Comparison of ENCODE assay signal across 36 cellular contexts in the genomic region with DNA sequence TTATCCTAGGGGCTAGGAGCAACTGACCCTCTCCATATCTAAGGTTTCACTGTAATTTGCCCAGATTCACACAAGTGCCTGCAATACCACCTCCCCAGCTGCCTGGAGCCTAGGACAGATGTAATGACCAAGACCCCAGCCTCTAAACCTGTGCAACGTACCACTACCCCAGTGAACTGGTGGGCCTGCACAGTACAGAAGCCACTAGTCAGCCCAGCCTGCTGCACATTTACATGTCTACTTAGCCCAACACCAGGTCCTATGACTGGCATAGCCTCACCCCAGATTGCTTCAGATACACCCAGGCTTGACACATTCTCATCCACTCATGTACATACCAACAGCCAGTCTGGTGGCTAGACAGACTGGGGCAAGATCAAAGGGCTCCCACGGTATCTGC.
"Had no signal": no experiment of that assay in that cellular context is flagged by ENCODE, and none has a peak within 500 bp of the region (broad histone marks: within the 10 kb centered on the region; RNA-seq: fewer than 3 reads in every experiment).

No MANE protein-coding gene starts in this region.

- H3K27ac Mint-ChIP-seq: activated CD8-positive, alpha-beta T cell treated with anti-CD3 and anti-CD28 coated beads for 36 hours; activated naive CD8-positive, alpha-beta T cell treated with anti-CD3 and anti-CD28 coated beads, Interleukin-2, amount 10 ng/mL, durations not matched to agents 7 days and 5 days; activated T-cell treated with anti-CD3 and anti-CD28 coated beads, Interleukin-2, amount 50 U/mL, for 72 hours; activated T-helper 17 cell treated with anti-CD3 and anti-CD28 coated beads, Interleukin-2, amount 50 U/mL, for 72 hours; brain had no signal

- H3K36me3 ChIP-seq: adrenal gland, MG63, WERI-Rb-1 had no signal

- H3K27me3 Mint-ChIP-seq: activated CD8-positive, alpha-beta T cell treated with anti-CD3 and anti-CD28 coated beads for 36 hours; activated naive CD8-positive, alpha-beta T cell treated with anti-CD3 and anti-CD28 coated beads, Interleukin-2, amount 10 ng/mL, durations not matched to agents 7 days and 5 days; activated T-helper 17 cell treated with anti-CD3 and anti-CD28 coated beads, Interleukin-2, amount 50 U/mL, for 72 hours; brain had no signal

- ATAC-seq: activated CD8-positive, alpha-beta T cell treated with anti-CD3 and anti-CD28 coated beads for 36 hours; activated T-cell treated with anti-CD3 and anti-CD28 coated beads, Interleukin-2, amount 50 U/mL, for 72 hours; activated T-helper 17 cell treated with anti-CD3 and anti-CD28 coated beads, Interleukin-2, amount 50 U/mL, for 72 hours; Right ventricle myocardium inferior; SK-N-SH treated with all-trans-retinoic acid at 6 μM for 48 hours had no signal

- H3K9me3 ChIP-seq: adrenal gland, MG63 had no signal

- DNase-seq: activated CD4-positive, alpha-beta T cell treated with anti-CD3 and anti-CD28 coated beads for 1 hour; activated CD4-positive, alpha-beta T cell treated with anti-CD3 and anti-CD28 coated beads for 48 hours; activated CD4-positive, CD25-positive, alpha-beta regulatory T cell; activated CD8-positive, alpha-beta T cell treated with anti-CD3 and anti-CD28 coated beads for 36 hours; activated effector memory CD4-positive, alpha-beta T cell treated with anti-CD3 and anti-CD28 coated beads, Interleukin-2, amount 50 U/mL, for 16 hours; activated naive CD4-positive, alpha-beta T cell; activated naive CD4-positive, alpha-beta T cell treated with anti-CD3 and anti-CD28 coated beads, Interleukin-2, amount 50 U/mL, for 16 hours; activated naive CD8-positive, alpha-beta T cell treated with anti-CD3 and anti-CD28 coated beads, Interleukin-2, amount 10 ng/mL, durations not matched to agents 7 days and 5 days; activated T-cell treated with anti-CD3 and anti-CD28 coated beads, Interleukin-2, amount 50 U/mL, for 1 hour; activated T-cell treated with anti-CD3 and anti-CD28 coated beads, Interleukin-2, amount 50 U/mL, for 72 hours; adrenal gland; caudate nucleus; Kasumi-1; KG1; MG63; NCI-H1048; NCI-H1105 treated with DMSO at 0.1 percent for 48 hours; NCI-H1436; NCI-H1694; NCI-H1930; NCI-H2081 treated with DMSO at 0.1 percent for 48 hours; NCI-H226; NCI-H524 treated with DMSO at 0.1 percent for 48 hours; NCI-H748 treated with DMSO at 0.1 percent for 48 hours; PC-9; SIG-M5; SW 1271; T-helper 1 cell; T-helper 2 cell; T-helper 9 cell; WERI-Rb-1 had no signal

- H3K36me3 Mint-ChIP-seq: activated naive CD8-positive, alpha-beta T cell treated with anti-CD3 and anti-CD28 coated beads, Interleukin-2, amount 10 ng/mL, durations not matched to agents 7 days and 5 days; brain had no signal

- H3K4me1 ChIP-seq: adrenal gland had no signal

- H3K27me3 ChIP-seq: adrenal gland, MG63 had no signal

- H3K4me3 ChIP-seq: adrenal gland, MG63, PC-9 had no signal

- H3K4me3 Mint-ChIP-seq: activated CD8-positive, alpha-beta T cell treated with anti-CD3 and anti-CD28 coated beads for 36 hours; activated naive CD8-positive, alpha-beta T cell treated with anti-CD3 and anti-CD28 coated beads, Interleukin-2, amount 10 ng/mL, durations not matched to agents 7 days and 5 days; activated T-cell treated with anti-CD3 and anti-CD28 coated beads, Interleukin-2, amount 50 U/mL, for 72 hours; activated T-helper 17 cell treated with anti-CD3 and anti-CD28 coated beads, Interleukin-2, amount 50 U/mL, for 72 hours; brain had no signal

- H3K27ac ChIP-seq: adrenal gland, PC-9, RWPE1, WERI-Rb-1 had no signal

- H3K4me2 ChIP-seq: PC-9 had no signal

- H3K4me1 Mint-ChIP-seq: activated naive CD8-positive, alpha-beta T cell treated with anti-CD3 and anti-CD28 coated beads, Interleukin-2, amount 10 ng/mL, durations not matched to agents 7 days and 5 days; activated T-helper 17 cell treated with anti-CD3 and anti-CD28 coated beads, Interleukin-2, amount 50 U/mL, for 72 hours; brain had no signal

- H2AFZ ChIP-seq: PC-9 had no signal
